Comparison of ENCODE assay signal across 1 cellular context in the genomic region with DNA sequence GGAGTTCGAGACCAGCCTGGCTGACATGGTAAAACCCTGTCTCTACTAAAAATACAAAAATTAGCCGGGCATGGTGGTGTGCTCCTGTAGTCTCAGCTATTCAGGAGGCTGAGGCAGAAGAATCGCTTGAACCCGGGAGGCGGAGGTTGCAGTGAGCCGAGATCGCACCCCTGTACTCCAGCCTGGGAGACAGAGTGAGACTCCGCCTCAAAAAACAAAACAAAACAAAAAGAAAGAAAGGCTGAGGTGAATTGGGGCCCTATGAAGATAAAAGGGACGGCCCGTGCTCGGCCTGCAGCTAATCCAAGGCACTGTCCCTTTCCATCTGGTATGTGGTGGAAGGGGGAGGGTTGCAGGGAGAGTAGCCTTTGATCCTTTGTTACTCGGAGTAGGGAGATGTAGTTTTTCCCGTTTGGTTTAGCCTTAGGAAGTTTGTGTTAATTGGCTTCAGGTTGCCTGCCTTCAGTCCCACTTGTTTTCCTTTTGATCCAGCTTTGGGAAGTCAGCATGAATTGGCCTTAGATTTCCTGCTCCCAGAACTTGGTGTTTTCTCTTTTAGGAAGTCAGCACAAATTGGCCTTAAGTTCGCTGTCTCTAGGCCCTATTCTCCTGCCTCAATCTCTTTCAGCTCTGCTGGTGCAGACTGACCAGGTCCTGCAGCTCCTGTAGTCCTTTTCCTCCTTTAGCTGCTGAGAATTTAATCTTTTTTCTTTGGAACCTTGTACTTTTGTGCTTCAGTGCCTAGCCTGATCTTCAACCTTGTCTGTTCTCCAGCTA.
TF ChIP-seq lines count a peak whose summit lies in the region.

No MANE protein-coding gene starts in this region.

TF ChIP-seq in HepG2, 621 proteins besides CTCF, POLR2A, EP300 and RAD21 (continued from another document and continues in another):
- TF ChIP-seq, protein P1, sequence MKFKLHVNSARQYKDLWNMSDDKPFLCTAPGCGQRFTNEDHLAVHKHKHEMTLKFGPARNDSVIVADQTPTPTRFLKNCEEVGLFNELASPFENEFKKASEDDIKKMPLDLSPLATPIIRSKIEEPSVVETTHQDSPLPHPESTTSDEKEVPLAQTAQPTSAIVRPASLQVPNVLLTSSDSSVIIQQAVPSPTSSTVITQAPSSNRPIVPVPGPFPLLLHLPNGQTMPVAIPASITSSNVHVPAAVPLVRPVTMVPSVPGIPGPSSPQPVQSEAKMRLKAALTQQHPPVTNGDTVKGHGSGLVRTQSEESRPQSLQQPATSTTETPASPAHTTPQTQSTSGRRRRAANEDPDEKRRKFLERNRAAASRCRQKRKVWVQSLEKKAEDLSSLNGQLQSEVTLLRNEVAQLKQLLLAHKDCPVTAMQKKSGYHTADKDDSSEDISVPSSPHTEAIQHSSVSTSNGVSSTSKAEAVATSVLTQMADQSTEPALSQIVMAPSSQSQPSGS (CRISPR knock-in tag; IDR thresholded peaks at IDR 0.05), result peak; percentile 40; the same call in 1 of the 2 replicates
- TF ChIP-seq CHCHD3 (CRISPR knock-in tag; IDR thresholded peaks at IDR 0.05), result no peak
- no peak for TF ChIP-seq ZNF329 (CRISPR knock-in tag; IDR thresholded peaks at IDR 0.05; ENCODE audit: low read depth)
- peak; percentile 84 for TF ChIP-seq YEATS4 (CRISPR knock-in tag; IDR thresholded peaks at IDR 0.05; ENCODE audit: borderline replicate concordance)
- TF ChIP-seq RFX1 (IDR thresholded peaks at IDR 0.05), result no peak
- no peak for TF ChIP-seq ZSCAN20 (CRISPR knock-in tag; IDR thresholded peaks at IDR 0.05; ENCODE audit: borderline replicate concordance)
- TF ChIP-seq ZNF644 (CRISPR knock-in tag; IDR thresholded peaks at IDR 0.05; ENCODE audit: low read depth), result peak; percentile 73; the same call in 1 of the 2 replicates
- TF ChIP-seq, protein P2, sequence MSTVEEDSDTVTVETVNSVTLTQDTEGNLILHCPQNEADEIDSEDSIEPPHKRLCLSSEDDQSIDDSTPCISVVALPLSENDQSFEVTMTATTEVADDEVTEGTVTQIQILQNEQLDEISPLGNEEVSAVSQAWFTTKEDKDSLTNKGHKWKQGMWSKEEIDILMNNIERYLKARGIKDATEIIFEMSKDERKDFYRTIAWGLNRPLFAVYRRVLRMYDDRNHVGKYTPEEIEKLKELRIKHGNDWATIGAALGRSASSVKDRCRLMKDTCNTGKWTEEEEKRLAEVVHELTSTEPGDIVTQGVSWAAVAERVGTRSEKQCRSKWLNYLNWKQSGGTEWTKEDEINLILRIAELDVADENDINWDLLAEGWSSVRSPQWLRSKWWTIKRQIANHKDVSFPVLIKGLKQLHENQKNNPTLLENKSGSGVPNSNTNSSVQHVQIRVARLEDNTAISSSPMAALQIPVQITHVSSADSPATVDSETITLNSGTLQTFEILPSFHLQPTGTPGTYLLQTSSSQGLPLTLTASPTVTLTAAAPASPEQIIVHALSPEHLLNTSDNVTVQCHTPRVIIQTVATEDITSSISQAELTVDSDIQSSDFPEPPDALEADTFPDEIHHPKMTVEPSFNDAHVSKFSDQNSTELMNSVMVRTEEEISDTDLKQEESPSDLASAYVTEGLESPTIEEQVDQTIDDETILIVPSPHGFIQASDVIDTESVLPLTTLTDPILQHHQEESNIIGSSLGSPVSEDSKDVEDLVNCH (CRISPR knock-in tag; IDR thresholded peaks at IDR 0.05), result no peak
- no peak for TF ChIP-seq ZNF207 (IDR thresholded peaks at IDR 0.05; ENCODE audit: borderline replicate concordance)
- TF ChIP-seq YY1 (IDR thresholded peaks at IDR 0.05; ENCODE audit: insufficient read depth, insufficient replicate concordance, low read depth, low read length), result no peak
- 0 out of 2 replicates have a peak, but pooled peaks have one; percentile 9 for TF ChIP-seq ZNF431 (CRISPR knock-in tag; IDR thresholded peaks at IDR 0.05; ENCODE audit: borderline replicate concordance, low read depth)
- no peak for TF ChIP-seq ZNF7 (CRISPR knock-in tag; IDR thresholded peaks at IDR 0.05)
- peak; percentile 78; the same call in 1 of the 2 replicates for TF ChIP-seq ZNF337 (CRISPR knock-in tag; IDR thresholded peaks at IDR 0.05; ENCODE audit: borderline replicate concordance, low read depth)
- TF ChIP-seq MBD4 (IDR thresholded peaks at IDR 0.05; ENCODE audit: borderline replicate concordance, low read length), result no peak; the same call in 1 of the 2 replicates
- TF ChIP-seq ZNF160 (CRISPR knock-in tag; IDR thresholded peaks at IDR 0.05), result 0 out of 2 replicates have a peak, but pooled peaks have one; percentile 23
- TF ChIP-seq ELF3 (CRISPR knock-in tag; IDR thresholded peaks at IDR 0.05), result peak; percentile 76; the same call in 1 of the 2 replicates
- peak; percentile 83 for TF ChIP-seq REPIN1 (CRISPR knock-in tag; IDR thresholded peaks at IDR 0.05; ENCODE audit: borderline replicate concordance, low read depth)
- peak; percentile 85 for TF ChIP-seq CREM (IDR thresholded peaks at IDR 0.05)
- TF ChIP-seq CREM (CRISPR knock-in tag; IDR thresholded peaks at IDR 0.05), result no peak
- TF ChIP-seq PHF5A (CRISPR knock-in tag; IDR thresholded peaks at IDR 0.05; ENCODE audit: low read depth, unreplicated experiment), result peak; percentile 65
- TF ChIP-seq, protein P3, sequence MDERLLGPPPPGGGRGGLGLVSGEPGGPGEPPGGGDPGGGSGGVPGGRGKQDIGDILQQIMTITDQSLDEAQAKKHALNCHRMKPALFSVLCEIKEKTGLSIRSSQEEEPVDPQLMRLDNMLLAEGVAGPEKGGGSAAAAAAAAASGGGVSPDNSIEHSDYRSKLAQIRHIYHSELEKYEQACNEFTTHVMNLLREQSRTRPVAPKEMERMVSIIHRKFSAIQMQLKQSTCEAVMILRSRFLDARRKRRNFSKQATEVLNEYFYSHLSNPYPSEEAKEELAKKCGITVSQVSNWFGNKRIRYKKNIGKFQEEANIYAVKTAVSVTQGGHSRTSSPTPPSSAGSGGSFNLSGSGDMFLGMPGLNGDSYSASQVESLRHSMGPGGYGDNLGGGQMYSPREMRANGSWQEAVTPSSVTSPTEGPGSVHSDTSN (CRISPR knock-in tag; IDR thresholded peaks at IDR 0.05), result no peak
- no peak for TF ChIP-seq GABPA (IDR thresholded peaks at IDR 0.05; ENCODE audit: low read depth, low read length)
- TF ChIP-seq GABPA (CRISPR knock-in tag; IDR thresholded peaks at IDR 0.05; ENCODE audit: low read depth), result 0 out of 2 replicates have a peak, but pooled peaks have one; percentile 19
- TF ChIP-seq, protein P4, sequence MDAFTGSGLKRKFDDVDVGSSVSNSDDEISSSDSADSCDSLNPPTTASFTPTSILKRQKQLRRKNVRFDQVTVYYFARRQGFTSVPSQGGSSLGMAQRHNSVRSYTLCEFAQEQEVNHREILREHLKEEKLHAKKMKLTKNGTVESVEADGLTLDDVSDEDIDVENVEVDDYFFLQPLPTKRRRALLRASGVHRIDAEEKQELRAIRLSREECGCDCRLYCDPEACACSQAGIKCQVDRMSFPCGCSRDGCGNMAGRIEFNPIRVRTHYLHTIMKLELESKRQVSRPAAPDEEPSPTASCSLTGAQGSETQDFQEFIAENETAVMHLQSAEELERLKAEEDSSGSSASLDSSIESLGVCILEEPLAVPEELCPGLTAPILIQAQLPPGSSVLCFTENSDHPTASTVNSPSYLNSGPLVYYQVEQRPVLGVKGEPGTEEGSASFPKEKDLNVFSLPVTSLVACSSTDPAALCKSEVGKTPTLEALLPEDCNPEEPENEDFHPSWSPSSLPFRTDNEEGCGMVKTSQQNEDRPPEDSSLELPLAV (CRISPR knock-in tag; conservative IDR thresholded peaks at IDR 0.05; ENCODE audit: low read depth), result no peak
- TF ChIP-seq, protein P5, sequence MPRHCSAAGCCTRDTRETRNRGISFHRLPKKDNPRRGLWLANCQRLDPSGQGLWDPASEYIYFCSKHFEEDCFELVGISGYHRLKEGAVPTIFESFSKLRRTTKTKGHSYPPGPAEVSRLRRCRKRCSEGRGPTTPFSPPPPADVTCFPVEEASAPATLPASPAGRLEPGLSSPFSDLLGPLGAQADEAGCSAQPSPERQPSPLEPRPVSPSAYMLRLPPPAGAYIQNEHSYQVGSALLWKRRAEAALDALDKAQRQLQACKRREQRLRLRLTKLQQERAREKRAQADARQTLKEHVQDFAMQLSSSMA (CRISPR knock-in tag; IDR thresholded peaks at IDR 0.05), result no peak
- no peak for TF ChIP-seq MBNL3 (CRISPR knock-in tag; conservative IDR thresholded peaks at IDR 0.05)
- TF ChIP-seq ZNF589 (CRISPR knock-in tag; conservative IDR thresholded peaks at IDR 0.05), result no peak
- TF ChIP-seq KLF6 (CRISPR knock-in tag; IDR thresholded peaks at IDR 0.05), result no peak
- 0 out of 2 replicates have a peak, but pooled peaks have one; percentile 29 for TF ChIP-seq KDM2A (CRISPR knock-in tag; IDR thresholded peaks at IDR 0.05; ENCODE audit: borderline replicate concordance, low read depth)
- TF ChIP-seq ZNF766 (CRISPR knock-in tag; IDR thresholded peaks at IDR 0.05; ENCODE audit: borderline replicate concordance), result 0 out of 2 replicates have a peak, but pooled peaks have one; percentile 75
- no peak for TF ChIP-seq ZNF672 (CRISPR knock-in tag; IDR thresholded peaks at IDR 0.05)
- no peak for TF ChIP-seq ZNF225 (CRISPR knock-in tag; IDR thresholded peaks at IDR 0.05)
- TF ChIP-seq RXRA (CRISPR knock-in tag; IDR thresholded peaks at IDR 0.05), result peak; percentile 79; the same call in 1 of the 2 replicates
- TF ChIP-seq, protein P6, sequence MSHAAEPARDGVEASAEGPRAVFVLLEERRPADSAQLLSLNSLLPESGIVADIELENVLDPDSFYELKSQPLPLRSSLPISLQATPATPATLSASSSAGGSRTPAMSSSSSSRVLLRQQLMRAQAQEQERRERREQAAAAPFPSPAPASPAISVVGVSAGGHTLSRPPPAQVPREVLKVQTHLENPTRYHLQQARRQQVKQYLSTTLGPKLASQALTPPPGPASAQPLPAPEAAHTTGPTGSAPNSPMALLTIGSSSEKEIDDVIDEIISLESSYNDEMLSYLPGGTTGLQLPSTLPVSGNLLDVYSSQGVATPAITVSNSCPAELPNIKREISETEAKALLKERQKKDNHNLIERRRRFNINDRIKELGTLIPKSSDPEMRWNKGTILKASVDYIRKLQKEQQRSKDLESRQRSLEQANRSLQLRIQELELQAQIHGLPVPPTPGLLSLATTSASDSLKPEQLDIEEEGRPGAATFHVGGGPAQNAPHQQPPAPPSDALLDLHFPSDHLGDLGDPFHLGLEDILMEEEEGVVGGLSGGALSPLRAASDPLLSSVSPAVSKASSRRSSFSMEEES (CRISPR knock-in tag; IDR thresholded peaks at IDR 0.05), result peak; percentile 61; the same call in 1 of the 2 replicates
- TF ChIP-seq, protein P7, sequence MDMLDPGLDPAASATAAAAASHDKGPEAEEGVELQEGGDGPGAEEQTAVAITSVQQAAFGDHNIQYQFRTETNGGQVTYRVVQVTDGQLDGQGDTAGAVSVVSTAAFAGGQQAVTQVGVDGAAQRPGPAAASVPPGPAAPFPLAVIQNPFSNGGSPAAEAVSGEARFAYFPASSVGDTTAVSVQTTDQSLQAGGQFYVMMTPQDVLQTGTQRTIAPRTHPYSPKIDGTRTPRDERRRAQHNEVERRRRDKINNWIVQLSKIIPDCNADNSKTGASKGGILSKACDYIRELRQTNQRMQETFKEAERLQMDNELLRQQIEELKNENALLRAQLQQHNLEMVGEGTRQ (IDR thresholded peaks at IDR 0.05; ENCODE audit: low read depth, low read length), result no peak
- TF ChIP-seq, protein P7 (CRISPR knock-in tag; IDR thresholded peaks at IDR 0.05; ENCODE audit: borderline replicate concordance), result no peak
- TF ChIP-seq, protein P8, sequence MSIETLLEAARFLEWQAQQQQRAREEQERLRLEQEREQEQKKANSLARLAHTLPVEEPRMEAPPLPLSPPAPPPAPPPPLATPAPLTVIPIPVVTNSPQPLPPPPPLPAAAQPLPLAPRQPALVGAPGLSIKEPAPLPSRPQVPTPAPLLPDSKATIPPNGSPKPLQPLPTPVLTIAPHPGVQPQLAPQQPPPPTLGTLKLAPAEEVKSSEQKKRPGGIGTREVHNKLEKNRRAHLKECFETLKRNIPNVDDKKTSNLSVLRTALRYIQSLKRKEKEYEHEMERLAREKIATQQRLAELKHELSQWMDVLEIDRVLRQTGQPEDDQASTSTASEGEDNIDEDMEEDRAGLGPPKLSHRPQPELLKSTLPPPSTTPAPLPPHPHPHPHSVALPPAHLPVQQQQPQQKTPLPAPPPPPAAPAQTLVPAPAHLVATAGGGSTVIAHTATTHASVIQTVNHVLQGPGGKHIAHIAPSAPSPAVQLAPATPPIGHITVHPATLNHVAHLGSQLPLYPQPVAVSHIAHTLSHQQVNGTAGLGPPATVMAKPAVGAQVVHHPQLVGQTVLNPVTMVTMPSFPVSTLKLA (IDR thresholded peaks at IDR 0.05), result no peak
- TF ChIP-seq, protein P9, sequence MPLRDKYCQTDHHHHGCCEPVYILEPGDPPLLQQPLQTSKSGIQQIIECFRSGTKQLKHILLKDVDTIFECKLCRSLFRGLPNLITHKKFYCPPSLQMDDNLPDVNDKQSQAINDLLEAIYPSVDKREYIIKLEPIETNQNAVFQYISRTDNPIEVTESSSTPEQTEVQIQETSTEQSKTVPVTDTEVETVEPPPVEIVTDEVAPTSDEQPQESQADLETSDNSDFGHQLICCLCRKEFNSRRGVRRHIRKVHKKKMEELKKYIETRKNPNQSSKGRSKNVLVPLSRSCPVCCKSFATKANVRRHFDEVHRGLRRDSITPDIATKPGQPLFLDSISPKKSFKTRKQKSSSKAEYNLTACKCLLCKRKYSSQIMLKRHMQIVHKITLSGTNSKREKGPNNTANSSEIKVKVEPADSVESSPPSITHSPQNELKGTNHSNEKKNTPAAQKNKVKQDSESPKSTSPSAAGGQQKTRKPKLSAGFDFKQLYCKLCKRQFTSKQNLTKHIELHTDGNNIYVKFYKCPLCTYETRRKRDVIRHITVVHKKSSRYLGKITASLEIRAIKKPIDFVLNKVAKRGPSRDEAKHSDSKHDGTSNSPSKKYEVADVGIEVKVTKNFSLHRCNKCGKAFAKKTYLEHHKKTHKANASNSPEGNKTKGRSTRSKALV (CRISPR knock-in tag; IDR thresholded peaks at IDR 0.05), result peak; percentile 72
- TF ChIP-seq ADNP (CRISPR knock-in tag; IDR thresholded peaks at IDR 0.05), result peak; percentile 20; the same call in 1 of the 2 replicates
- no peak for TF ChIP-seq ZNF10 (CRISPR knock-in tag; IDR thresholded peaks at IDR 0.05; ENCODE audit: borderline replicate concordance, low read depth)
- TF ChIP-seq IKZF1 (IDR thresholded peaks at IDR 0.05), result no peak
- TF ChIP-seq, protein P10, sequence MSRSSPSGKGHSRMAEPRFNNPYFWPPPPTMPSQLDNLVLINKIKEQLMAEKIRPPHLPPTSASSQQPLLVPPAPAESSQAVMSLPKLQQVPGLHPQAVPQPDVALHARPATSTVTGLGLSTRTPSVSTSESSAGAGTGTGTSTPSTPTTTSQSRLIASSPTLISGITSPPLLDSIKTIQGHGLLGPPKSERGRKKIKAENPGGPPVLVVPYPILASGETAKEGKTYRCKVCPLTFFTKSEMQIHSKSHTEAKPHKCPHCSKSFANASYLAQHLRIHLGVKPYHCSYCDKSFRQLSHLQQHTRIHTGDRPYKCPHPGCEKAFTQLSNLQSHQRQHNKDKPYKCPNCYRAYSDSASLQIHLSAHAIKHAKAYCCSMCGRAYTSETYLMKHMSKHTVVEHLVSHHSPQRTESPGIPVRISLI (CRISPR knock-in tag; IDR thresholded peaks at IDR 0.05; ENCODE audit: borderline replicate concordance), result peak; percentile 77; the same call in 1 of the 2 replicates
- no peak for TF ChIP-seq ZNF550 (CRISPR knock-in tag; IDR thresholded peaks at IDR 0.05; ENCODE audit: borderline replicate concordance)
- peak; percentile 94 for TF ChIP-seq PITX1 (CRISPR knock-in tag; IDR thresholded peaks at IDR 0.05)
- no peak for TF ChIP-seq KLF11 (CRISPR knock-in tag; IDR thresholded peaks at IDR 0.05)
- no peak for TF ChIP-seq NFKB2 (CRISPR knock-in tag; IDR thresholded peaks at IDR 0.05; ENCODE audit: borderline replicate concordance)
